In genomic region chr1:227454686-227455085, GRCh38 we compare ENCODE assay signal across 26 cellular contexts.
"Had no signal": no experiment of that assay in that cellular context is flagged by ENCODE, and none has a peak within 500 bp of the region (broad histone marks: within the 10 kb centered on the region; RNA-seq: fewer than 3 reads in every experiment).

No MANE protein-coding gene starts in this region.

- H3K79me2 ChIP-seq: parathyroid adenoma had no signal

- DNase-seq: naive thymus-derived CD4-positive, alpha-beta T cell; natural killer cell; occipital lobe; ovary; posterior cingulate gyrus; psoas muscle; right cardiac atrium; right lobe of liver; sigmoid colon; small intestine; stimulated activated CD4-positive, alpha-beta T cell treated with anti-CD3 and anti-CD28 coated beads, Interleukin-15, amount 100 ng/mL, for 24 hours; stimulated activated CD4-positive, alpha-beta T cell treated with anti-CD3 and anti-CD28 coated beads, Interleukin-2, amount 100 ng/mL, for 24 hours; stimulated activated CD4-positive, alpha-beta T cell treated with anti-CD3 and anti-CD28 coated beads, Interleukin-2, amount 100 ng/mL, for 48 hours; stimulated activated CD4-positive, alpha-beta T cell treated with anti-CD3 and anti-CD28 coated beads, Interleukin-4, amount 100 ng/mL, for 24 hours; stimulated activated naive B cell treated with anti-CD40 and anti-IgM and Interleukin-4, amounts not matched to agents 10 μg/mL and 1 μg/mL and 100 μg/mL, for 72 hours; stimulated activated naive CD4-positive, alpha-beta T cell treated with Interleukin-2 at 50 U/mL for 16 hours; stomach; thyroid gland; upper lobe of right lung; uterus had no signal

- H3K4me2 ChIP-seq: neural progenitor cell had no signal

- H3K27ac ChIP-seq: neural progenitor cell, neutrophil, ovary, parathyroid adenoma, psoas muscle, right lobe of liver, sigmoid colon, stomach, thoracic aorta, thyroid gland, tibial nerve, upper lobe of right lung, uterus had no signal

- H3K36me3 ChIP-seq: neural progenitor cell, neutrophil, ovary, right lobe of liver, sigmoid colon, stomach, thoracic aorta, thyroid gland, tibial nerve, upper lobe of right lung, uterus had no signal

- H3K27me3 ChIP-seq: neural progenitor cell, ovary, right lobe of liver, thyroid gland, uterus had no signal

- H3K9me3 ChIP-seq: neutrophil, ovary, psoas muscle, right lobe of liver, sigmoid colon, stomach, thoracic aorta, thyroid gland, tibial nerve, upper lobe of right lung, uterus had no signal

- H3K9ac ChIP-seq: neural progenitor cell, parathyroid adenoma had no signal

- H3K4me1 ChIP-seq: neural progenitor cell, parathyroid adenoma, psoas muscle, right lobe of liver, sigmoid colon, stomach, thyroid gland, tibial nerve, upper lobe of right lung, uterus had no signal

- H2AFZ ChIP-seq: neural progenitor cell, parathyroid adenoma had no signal

- ATAC-seq: naive thymus-derived CD4-positive, alpha-beta T cell; natural killer cell; psoas muscle; right cardiac atrium; right lobe of liver; stimulated activated effector memory CD8-positive, alpha-beta T cell treated with anti-CD3 and anti-CD28 coated beads, Interleukin-12 subunit alpha, Interleukin-12 subunit beta, amount 100 ng/mL, for 72 hours; stimulated activated naive B cell treated with anti-CD40 and anti-IgM and Interleukin-4, amounts not matched to agents 10 μg/mL and 1 μg/mL and 100 μg/mL, for 72 hours; upper lobe of right lung had no signal

- FAIRE-seq: small intestine had no signal

- H3K4me3 ChIP-seq: neural progenitor cell, ovary, psoas muscle, right lobe of liver, sigmoid colon, stomach, thoracic aorta, thyroid gland, tibial nerve, upper lobe of right lung, uterus had no signal
